In the genomic region with DNA sequence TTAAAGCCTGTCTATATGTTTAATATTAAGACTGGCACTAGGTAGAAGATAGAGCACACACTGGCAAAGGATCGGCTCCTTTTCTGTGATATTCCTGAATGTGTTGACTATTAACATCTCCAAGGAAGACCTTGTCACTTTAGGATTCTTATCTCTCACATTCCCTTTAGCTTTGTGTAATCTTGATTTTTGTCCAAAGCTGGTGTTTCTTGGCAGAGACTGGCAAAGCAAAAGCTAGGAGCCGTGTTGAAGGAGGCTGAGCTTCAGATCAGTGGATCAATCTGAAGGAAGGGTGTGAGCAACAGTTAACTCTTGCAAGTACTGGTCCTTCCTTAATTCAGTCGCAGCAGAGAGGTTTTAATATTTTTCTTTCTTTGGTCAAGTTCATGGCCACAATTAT, we compare ENCODE assay signal across 3 cellular contexts.
A peak's percentile ranks its signal among the peaks of the same experiment; 100 is the strongest.
TF ChIP-seq lines count a peak whose summit lies in the region.

No MANE protein-coding gene starts in this region.

TF ChIP-seq in SK-N-SH, 30 proteins besides CTCF, POLR2A, EP300 and RAD21 (continued from another document):
- TF ChIP-seq, protein P1, sequence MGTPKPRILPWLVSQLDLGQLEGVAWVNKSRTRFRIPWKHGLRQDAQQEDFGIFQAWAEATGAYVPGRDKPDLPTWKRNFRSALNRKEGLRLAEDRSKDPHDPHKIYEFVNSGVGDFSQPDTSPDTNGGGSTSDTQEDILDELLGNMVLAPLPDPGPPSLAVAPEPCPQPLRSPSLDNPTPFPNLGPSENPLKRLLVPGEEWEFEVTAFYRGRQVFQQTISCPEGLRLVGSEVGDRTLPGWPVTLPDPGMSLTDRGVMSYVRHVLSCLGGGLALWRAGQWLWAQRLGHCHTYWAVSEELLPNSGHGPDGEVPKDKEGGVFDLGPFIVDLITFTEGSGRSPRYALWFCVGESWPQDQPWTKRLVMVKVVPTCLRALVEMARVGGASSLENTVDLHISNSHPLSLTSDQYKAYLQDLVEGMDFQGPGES (IDR thresholded peaks at IDR 0.05; ENCODE audit: low read depth, low read length), result no peak
- TF ChIP-seq NFIC (IDR thresholded peaks at IDR 0.05; ENCODE audit: borderline replicate concordance), result peak; percentile 32; the same call in 1 of the 2 replicates
- 0 out of 2 replicates have a peak, but pooled peaks have one; percentile 6 for TF ChIP-seq TCF12 (IDR thresholded peaks at IDR 0.05)
- TF ChIP-seq, protein P2, sequence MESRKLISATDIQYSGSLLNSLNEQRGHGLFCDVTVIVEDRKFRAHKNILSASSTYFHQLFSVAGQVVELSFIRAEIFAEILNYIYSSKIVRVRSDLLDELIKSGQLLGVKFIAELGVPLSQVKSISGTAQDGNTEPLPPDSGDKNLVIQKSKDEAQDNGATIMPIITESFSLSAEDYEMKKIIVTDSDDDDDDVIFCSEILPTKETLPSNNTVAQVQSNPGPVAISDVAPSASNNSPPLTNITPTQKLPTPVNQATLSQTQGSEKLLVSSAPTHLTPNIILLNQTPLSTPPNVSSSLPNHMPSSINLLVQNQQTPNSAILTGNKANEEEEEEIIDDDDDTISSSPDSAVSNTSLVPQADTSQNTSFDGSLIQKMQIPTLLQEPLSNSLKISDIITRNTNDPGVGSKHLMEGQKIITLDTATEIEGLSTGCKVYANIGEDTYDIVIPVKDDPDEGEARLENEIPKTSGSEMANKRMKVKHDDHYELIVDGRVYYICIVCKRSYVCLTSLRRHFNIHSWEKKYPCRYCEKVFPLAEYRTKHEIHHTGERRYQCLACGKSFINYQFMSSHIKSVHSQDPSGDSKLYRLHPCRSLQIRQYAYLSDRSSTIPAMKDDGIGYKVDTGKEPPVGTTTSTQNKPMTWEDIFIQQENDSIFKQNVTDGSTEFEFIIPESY (IDR thresholded peaks at IDR 0.05; ENCODE audit: borderline replicate concordance, low read depth), result no peak
- no peak for TF ChIP-seq MXI1 (IDR thresholded peaks at IDR 0.05; ENCODE audit: low read depth, low read length)
- no peak for TF ChIP-seq RFX5 (IDR thresholded peaks at IDR 0.05; ENCODE audit: low read length)
- TF ChIP-seq RXRA (IDR thresholded peaks at IDR 0.05; ENCODE audit: borderline replicate concordance, low read depth), result no peak
- TF ChIP-seq EZH2phosphoT487 (IDR thresholded peaks at IDR 0.05; ENCODE audit: borderline replicate concordance, low read depth), result no peak
- no peak for TF ChIP-seq SIN3A (IDR thresholded peaks at IDR 0.05; ENCODE audit: borderline replicate concordance, low read depth, low read length)
- TF ChIP-seq, protein P3, sequence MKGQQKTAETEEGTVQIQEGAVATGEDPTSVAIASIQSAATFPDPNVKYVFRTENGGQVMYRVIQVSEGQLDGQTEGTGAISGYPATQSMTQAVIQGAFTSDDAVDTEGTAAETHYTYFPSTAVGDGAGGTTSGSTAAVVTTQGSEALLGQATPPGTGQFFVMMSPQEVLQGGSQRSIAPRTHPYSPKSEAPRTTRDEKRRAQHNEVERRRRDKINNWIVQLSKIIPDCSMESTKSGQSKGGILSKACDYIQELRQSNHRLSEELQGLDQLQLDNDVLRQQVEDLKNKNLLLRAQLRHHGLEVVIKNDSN (IDR thresholded peaks at IDR 0.05; ENCODE audit: borderline replicate concordance, low read depth), result no peak
- TF ChIP-seq GATA2 (CRISPR knock-in tag; IDR thresholded peaks at IDR 0.05), result no peak
- TF ChIP-seq GABPA (IDR thresholded peaks at IDR 0.05; ENCODE audit: low read depth), result no peak

TF ChIP-seq in SK-N-SH treated with all-trans-retinoic acid at 6 μM for 48 hours, 23 proteins besides CTCF, POLR2A, EP300 and RAD21 (continued from another document):
- TF ChIP-seq, protein P4, sequence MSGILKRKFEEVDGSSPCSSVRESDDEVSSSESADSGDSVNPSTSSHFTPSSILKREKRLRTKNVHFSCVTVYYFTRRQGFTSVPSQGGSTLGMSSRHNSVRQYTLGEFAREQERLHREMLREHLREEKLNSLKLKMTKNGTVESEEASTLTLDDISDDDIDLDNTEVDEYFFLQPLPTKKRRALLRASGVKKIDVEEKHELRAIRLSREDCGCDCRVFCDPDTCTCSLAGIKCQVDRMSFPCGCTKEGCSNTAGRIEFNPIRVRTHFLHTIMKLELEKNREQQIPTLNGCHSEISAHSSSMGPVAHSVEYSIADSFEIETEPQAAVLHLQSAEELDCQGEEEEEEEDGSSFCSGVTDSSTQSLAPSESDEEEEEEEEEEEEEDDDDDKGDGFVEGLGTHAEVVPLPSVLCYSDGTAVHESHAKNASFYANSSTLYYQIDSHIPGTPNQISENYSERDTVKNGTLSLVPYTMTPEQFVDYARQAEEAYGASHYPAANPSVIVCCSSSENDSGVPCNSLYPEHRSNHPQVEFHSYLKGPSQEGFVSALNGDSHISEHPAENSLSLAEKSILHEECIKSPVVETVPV (CRISPR knock-in tag; IDR thresholded peaks at IDR 0.05), result no peak

TF ChIP-seq in neural cell, 6 proteins besides CTCF, POLR2A, EP300 and RAD21:
- TF ChIP-seq, protein P5, sequence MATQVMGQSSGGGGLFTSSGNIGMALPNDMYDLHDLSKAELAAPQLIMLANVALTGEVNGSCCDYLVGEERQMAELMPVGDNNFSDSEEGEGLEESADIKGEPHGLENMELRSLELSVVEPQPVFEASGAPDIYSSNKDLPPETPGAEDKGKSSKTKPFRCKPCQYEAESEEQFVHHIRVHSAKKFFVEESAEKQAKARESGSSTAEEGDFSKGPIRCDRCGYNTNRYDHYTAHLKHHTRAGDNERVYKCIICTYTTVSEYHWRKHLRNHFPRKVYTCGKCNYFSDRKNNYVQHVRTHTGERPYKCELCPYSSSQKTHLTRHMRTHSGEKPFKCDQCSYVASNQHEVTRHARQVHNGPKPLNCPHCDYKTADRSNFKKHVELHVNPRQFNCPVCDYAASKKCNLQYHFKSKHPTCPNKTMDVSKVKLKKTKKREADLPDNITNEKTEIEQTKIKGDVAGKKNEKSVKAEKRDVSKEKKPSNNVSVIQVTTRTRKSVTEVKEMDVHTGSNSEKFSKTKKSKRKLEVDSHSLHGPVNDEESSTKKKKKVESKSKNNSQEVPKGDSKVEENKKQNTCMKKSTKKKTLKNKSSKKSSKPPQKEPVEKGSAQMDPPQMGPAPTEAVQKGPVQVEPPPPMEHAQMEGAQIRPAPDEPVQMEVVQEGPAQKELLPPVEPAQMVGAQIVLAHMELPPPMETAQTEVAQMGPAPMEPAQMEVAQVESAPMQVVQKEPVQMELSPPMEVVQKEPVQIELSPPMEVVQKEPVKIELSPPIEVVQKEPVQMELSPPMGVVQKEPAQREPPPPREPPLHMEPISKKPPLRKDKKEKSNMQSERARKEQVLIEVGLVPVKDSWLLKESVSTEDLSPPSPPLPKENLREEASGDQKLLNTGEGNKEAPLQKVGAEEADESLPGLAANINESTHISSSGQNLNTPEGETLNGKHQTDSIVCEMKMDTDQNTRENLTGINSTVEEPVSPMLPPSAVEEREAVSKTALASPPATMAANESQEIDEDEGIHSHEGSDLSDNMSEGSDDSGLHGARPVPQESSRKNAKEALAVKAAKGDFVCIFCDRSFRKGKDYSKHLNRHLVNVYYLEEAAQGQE (IDR thresholded peaks at IDR 0.05; ENCODE audit: borderline replicate concordance), result peak; percentile 55
- no peak for TF ChIP-seq MXI1 (conservative IDR thresholded peaks at IDR 0.05; ENCODE audit: poor library complexity, severe bottlenecking)
